ENCODE assay signal across 16 cellular contexts in the genomic region with DNA sequence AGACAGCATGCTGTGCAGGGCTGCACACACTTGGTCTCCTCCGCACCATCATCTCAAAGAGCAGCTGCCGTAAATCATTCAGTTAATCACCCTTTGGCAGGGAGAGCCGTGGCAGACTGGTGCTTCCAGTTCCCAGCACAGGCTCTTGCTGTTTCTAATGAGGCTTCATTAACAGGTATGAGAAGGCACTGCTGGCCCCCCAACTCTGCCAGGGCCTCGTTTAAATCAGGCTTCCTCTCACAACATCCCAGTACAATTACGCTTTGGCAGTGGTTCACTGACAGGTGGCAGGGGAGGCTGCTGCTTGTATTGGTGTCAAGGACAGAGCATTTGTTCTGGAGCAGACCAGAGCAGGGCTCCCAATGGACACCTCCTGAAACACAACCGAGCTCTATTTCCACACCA.
DNase-seq lines count a peak whose midpoint lies in the region; ATAC-seq, FAIRE-seq and TF ChIP-seq lines count a peak whose summit lies in the region.
"Had no signal": no experiment of that assay in that cellular context is flagged by ENCODE, and none has a peak within 500 bp of the region (broad histone marks: within the 10 kb centered on the region; RNA-seq: fewer than 3 reads in every experiment).

No MANE protein-coding gene starts in this region.

- no peak overlapping the region for H3K27ac ChIP-seq in kidney (ENCODE audit: low read depth in 2 of 2, low read length in 2 of 2)
- H3K27ac ChIP-seq: A549 had no signal

- H3K4me1 Mint-ChIP-seq in activated naive CD4-positive, alpha-beta T cell treated with anti-CD3 and anti-CD28 coated beads, Interleukin-2, amount 10 ng/mL, durations not matched to agents 7 days and 5 days, result peaks cover 80% of the 10 kb centered on the region
- H3K4me1 Mint-ChIP-seq in brain, result peaks cover 67% of the 10 kb centered on the region

- no peak for FAIRE-seq in kidney (lab: Jason Lieb, UNC)
- FAIRE-seq: A549, colon had no signal

- H3K4me1 ChIP-seq in kidney (ENCODE audit: control insufficient read depth in 1 of 2, insufficient read depth in 1 of 2, low read depth in 1 of 2, low read length in 2 of 2), result peaks cover 0 to 4% of the 10 kb centered on the region in 2 donors
- H3K4me1 ChIP-seq: A549 had no signal

- no peaks in the 10 kb centered on the region for H3K36me3 Mint-ChIP-seq in activated naive CD4-positive, alpha-beta T cell treated with anti-CD3 and anti-CD28 coated beads, Interleukin-2, amount 10 ng/mL, durations not matched to agents 7 days and 5 days
- no peaks in the 10 kb centered on the region for H3K36me3 Mint-ChIP-seq in brain

- no peak overlapping the region for H3K9ac ChIP-seq in kidney (ENCODE audit: low read length in 2 of 2)

- intact Hi-C loops in kidney (cut with DNase I), result no loop called here

- peak overlapping the region; percentile 78 for H3K27ac Mint-ChIP-seq in activated naive CD4-positive, alpha-beta T cell treated with anti-CD3 and anti-CD28 coated beads, Interleukin-2, amount 10 ng/mL, durations not matched to agents 7 days and 5 days
- H3K27ac Mint-ChIP-seq in brain, result peak overlapping the region in 4 of 5 experiments; percentile 49 to 93 (median 78)

- no peaks in the 10 kb centered on the region for H3K27me3 Mint-ChIP-seq in activated naive CD4-positive, alpha-beta T cell treated with anti-CD3 and anti-CD28 coated beads, Interleukin-2, amount 10 ng/mL, durations not matched to agents 7 days and 5 days
- H3K27me3 Mint-ChIP-seq in brain, result peaks cover 3% of the 10 kb centered on the region

- CTCF ChIA-PET in activated naive CD4-positive, alpha-beta T cell treated with anti-CD3 and anti-CD28 coated beads, Interleukin-2, amount 10 ng/mL, durations not matched to agents 7 days and 5 days (lab: Charles Lee), result interaction anchor here (4.7 kb wide), 1 partner anchor 12 kb away, joined by 24 read pairs; no protein-coding TSS in a partner anchor

- DNase-seq in activated naive CD4-positive, alpha-beta T cell treated with anti-CD3 and anti-CD28 coated beads, Interleukin-2, amount 10 ng/mL, durations not matched to agents 7 days and 5 days, result no peak
- no peak for DNase-seq in activated naive CD4-positive, alpha-beta T cell (lab: John Stamatoyannopoulos, UW)
- DNase-seq in NCI-H2171 (lab: John Stamatoyannopoulos, UW) (peak; percentile 77), dermis blood vessel endothelial cell (no peak), kidney (no peak)
- no peak for DNase-seq in stimulated activated CD4-positive, alpha-beta T cell treated with anti-CD3 and anti-CD28 coated beads, Interleukin-1b, Interleukin-23, amount 100 ng/mL, for 48 hours
- DNase-seq: activated CD4-positive, CD25-positive, alpha-beta regulatory T cell; activated gamma-delta T cell; foreskin fibroblast; KBM-7; right cardiac atrium had no signal

- H3K4me3 Mint-ChIP-seq in activated naive CD4-positive, alpha-beta T cell treated with anti-CD3 and anti-CD28 coated beads, Interleukin-2, amount 10 ng/mL, durations not matched to agents 7 days and 5 days, result no peak overlapping the region
- H3K4me3 Mint-ChIP-seq in brain, result no peak overlapping the region

- no peaks in the 10 kb centered on the region for H3K36me3 ChIP-seq in kidney (ENCODE audit: control insufficient read depth in 1 of 2, insufficient read depth in 2 of 2, low read length in 2 of 2)

- H3K9me3 ChIP-seq in kidney (ENCODE audit: control insufficient read depth in 1 of 2, low read length in 2 of 2), result no peaks in the 10 kb centered on the region
- H3K9me3 ChIP-seq: A549 had no signal

- ATAC-seq in GM19351 (IDR thresholded peaks at IDR 0.05; ENCODE audit: unreplicated experiment), result no peak
- ATAC-seq: A549, right cardiac atrium had no signal

- H3K4me3 ChIP-seq in kidney (ENCODE audit: low read length in 2 of 2), result no peak overlapping the region
- H3K4me3 ChIP-seq: A549, lung had no signal

- H3K9me3 Mint-ChIP-seq in activated naive CD4-positive, alpha-beta T cell treated with anti-CD3 and anti-CD28 coated beads, Interleukin-2, amount 10 ng/mL, durations not matched to agents 7 days and 5 days, result no peaks in the 10 kb centered on the region
- peaks cover 0 to 8% (median 3%) of the 10 kb centered on the region in 5 experiments for H3K9me3 Mint-ChIP-seq in brain

- no peak for TF ChIP-seq CTCF in brain (conservative IDR thresholded peaks at IDR 0.05)
- no peak for TF ChIP-seq CTCF in kidney (IDR thresholded peaks at IDR 0.05; ENCODE audit: borderline replicate concordance, extremely low read depth, insufficient read depth)
